18 cellular contexts compared by ENCODE assay signal in genomic region chr18:48263913-48264506, GRCh38.
DNase-seq lines count a peak whose midpoint lies in the region; FAIRE-seq and TF ChIP-seq lines count a peak whose summit lies in the region.
"Had no signal": no experiment of that assay in that cellular context is flagged by ENCODE, and none has a peak within 500 bp of the region (broad histone marks: within the 10 kb centered on the region; RNA-seq: fewer than 3 reads in every experiment).

No MANE protein-coding gene starts in this region.

- H3K79me1 ChIP-seq in mesenchymal stem cell (replicated peaks; ENCODE audit: low read length, poor library complexity, severe bottlenecking) (no peaks in the 10 kb centered on the region), H9 (ENCODE audit: insufficient read depth, low read depth, low read length, poor library complexity, severe bottlenecking) (no peaks in the 10 kb centered on the region)

- H3K9ac ChIP-seq in astrocyte (ENCODE audit: low read length) (no peak overlapping the region), mesenchymal stem cell (ENCODE audit: low read length) (peak overlapping the region; percentile 8), H9 (ENCODE audit: extremely low read depth, insufficient read length, low read length) (no peak overlapping the region)

- H3K36me3 Mint-ChIP-seq in astrocyte (ENCODE audit: low read depth, unreplicated experiment): peaks cover 3% of the 10 kb centered on the region
- H3K36me3 Mint-ChIP-seq in H9 (ENCODE audit: insufficient read depth in 1 of 3, low read depth in 3 of 3): no peaks in the 10 kb centered on the region
- H3K36me3 Mint-ChIP-seq: activated naive CD4-positive, alpha-beta T cell treated with anti-CD3 and anti-CD28 coated beads, Interleukin-2, amount 10 ng/mL, durations not matched to agents 7 days and 5 days had no signal

- H3K9me3 ChIP-seq in astrocyte (ENCODE audit: insufficient read depth, low read depth, low read length): no peaks in the 10 kb centered on the region
- no peaks in the 10 kb centered on the region for H3K9me3 ChIP-seq in mesenchymal stem cell (ENCODE audit: control insufficient read depth, low read length)
- no peaks in the 10 kb centered on the region for H3K9me3 ChIP-seq in esophagus squamous epithelium
- no peaks in the 10 kb centered on the region for H3K9me3 ChIP-seq in H9 (ENCODE audit: control insufficient read depth, low read depth, low read length)
- H3K9me3 ChIP-seq: left lung, pancreas, Peyer's patch had no signal

- H4K91ac ChIP-seq in mesenchymal stem cell (ENCODE audit: low read length) (no peak overlapping the region), H9 (ENCODE audit: insufficient read length, low read depth, low read length) (no peak overlapping the region)

- H3K27me3 Mint-ChIP-seq in astrocyte (ENCODE audit: low read depth, unreplicated experiment) (peaks cover 9% of the 10 kb centered on the region), H9 (ENCODE audit: low read depth) (no peaks in the 10 kb centered on the region)

- H3K14ac ChIP-seq in mesenchymal stem cell (ENCODE audit: low read length in 2 of 2) (no peak overlapping the region), H9 (ENCODE audit: insufficient read depth, low read length) (no peak overlapping the region)

- H3K79me2 ChIP-seq in astrocyte (ENCODE audit: insufficient read depth, low read length) (no peaks in the 10 kb centered on the region), H9 (ENCODE audit: insufficient read depth, low read length) (no peaks in the 10 kb centered on the region)

- H3K27ac ChIP-seq in astrocyte (ENCODE audit: low read depth, low read length) (no peak overlapping the region), mesenchymal stem cell (ENCODE audit: low read length, poor library complexity, severe bottlenecking) (no peak overlapping the region), esophagus squamous epithelium (no peak overlapping the region), H9 (ENCODE audit: insufficient read length, low read depth, low read length) (no peak overlapping the region)
- H3K27ac ChIP-seq: brain microvascular endothelial cell, left lung, pancreas, Peyer's patch had no signal

- FAIRE-seq in astrocyte (lab: Jason Lieb, UNC): no peak
- FAIRE-seq: pancreas had no signal

- H2BK120ac ChIP-seq in mesenchymal stem cell (ENCODE audit: low read depth, low read length) (no peak overlapping the region), H9 (ENCODE audit: low read depth, low read length, poor library complexity, severe bottlenecking) (no peak overlapping the region)

- peaks cover 5% of the 10 kb centered on the region for H3K4me1 Mint-ChIP-seq in astrocyte (ENCODE audit: low read depth, unreplicated experiment)
- H3K4me1 Mint-ChIP-seq in H9: no peaks in the 10 kb centered on the region
- H3K4me1 Mint-ChIP-seq: activated naive CD4-positive, alpha-beta T cell treated with anti-CD3 and anti-CD28 coated beads, Interleukin-2, amount 10 ng/mL, durations not matched to agents 7 days and 5 days had no signal

- no peak overlapping the region for H2BK20ac ChIP-seq in H9 (ENCODE audit: low read depth, low read length, poor library complexity, severe bottlenecking)

- H2AK5ac ChIP-seq in mesenchymal stem cell (ENCODE audit: low read length, severe bottlenecking) (no peak overlapping the region), H9 (ENCODE audit: insufficient read length, low read length) (no peak overlapping the region)

- H4K8ac ChIP-seq in mesenchymal stem cell (ENCODE audit: low read length) (no peak overlapping the region), H9 (replicated peaks; ENCODE audit: insufficient read length, low read depth, low read length) (no peak overlapping the region)

- H3K4me3 Mint-ChIP-seq in astrocyte (ENCODE audit: unreplicated experiment): no peak overlapping the region
- no peak overlapping the region for H3K4me3 Mint-ChIP-seq in H9
- H3K4me3 Mint-ChIP-seq: activated naive CD4-positive, alpha-beta T cell treated with anti-CD3 and anti-CD28 coated beads, Interleukin-2, amount 10 ng/mL, durations not matched to agents 7 days and 5 days; T-helper 1 cell treated with Interleukin-12 subunit alpha and Interleukin-12 subunit beta and Interleukin-4 antibody, amounts not matched to agents 30 μg/mL and 1 μg/mL, for 36 hours had no signal

- H3K27ac Mint-ChIP-seq in astrocyte (ENCODE audit: unreplicated experiment) (no peak overlapping the region), H9 (no peak overlapping the region)
- H3K27ac Mint-ChIP-seq: activated naive CD4-positive, alpha-beta T cell treated with anti-CD3 and anti-CD28 coated beads, Interleukin-2, amount 10 ng/mL, durations not matched to agents 7 days and 5 days; T-helper 1 cell treated with Interleukin-12 subunit alpha and Interleukin-12 subunit beta and Interleukin-4 antibody, amounts not matched to agents 30 μg/mL and 1 μg/mL, for 36 hours had no signal

- TF ChIP-seq CTCF in astrocyte (IDR thresholded peaks at IDR 0.05; ENCODE audit: insufficient read depth, low read depth, low read length) (no peak), esophagus squamous epithelium (IDR thresholded peaks at IDR 0.05) (no peak), lower leg skin (IDR thresholded peaks at IDR 0.05) (no peak), H9 (conservative IDR thresholded peaks at IDR 0.05) (no peak)

- no peak overlapping the region for H2BK15ac ChIP-seq in mesenchymal stem cell (ENCODE audit: low read depth, poor library complexity, severe bottlenecking)
- no peak overlapping the region for H2BK15ac ChIP-seq in H9 (ENCODE audit: low read depth, low read length)

- H3K18ac ChIP-seq in mesenchymal stem cell (ENCODE audit: low read depth in 1 of 2, low read length in 2 of 2) (no peak overlapping the region), H9 (ENCODE audit: insufficient read length, low read depth, low read length) (no peak overlapping the region)

- H2AFZ ChIP-seq in astrocyte (ENCODE audit: low read depth, low read length) (peak overlapping the region; percentile 24), mesenchymal stem cell (ENCODE audit: low read depth, low read length) (no peak overlapping the region), H9 (ENCODE audit: low read length) (no peak overlapping the region)

- DNase-seq in DMS79 treated with DMSO at 0.1 percent for 48 hours (lab: John Stamatoyannopoulos, UW) (peak; percentile 79), NCI-H2227 treated with DMSO at 0.1 percent for 48 hours (lab: John Stamatoyannopoulos, UW) (peak; percentile 34), astrocyte (ENCODE audit: low read depth) (peak; percentile 27), mesenchymal stem cell (no peak), esophagus squamous epithelium (lab: John Stamatoyannopoulos, UW) (no peak), lower leg skin (ENCODE audit: low spot score in 2 of 2) (no peak), H9 (no peak)
- no peak for DNase-seq in stimulated activated CD4-positive, alpha-beta T cell treated with anti-CD3 and anti-CD28 coated beads, Interleukin-2, amount 100 ng/mL, for 48 hours
- DNase-seq: activated CD4-positive, alpha-beta T cell treated with anti-CD3 and anti-CD28 coated beads for 1 hour; activated naive CD4-positive, alpha-beta T cell treated with anti-CD3 and anti-CD28 coated beads, Interleukin-2, amount 10 ng/mL, durations not matched to agents 7 days and 5 days; brain microvascular endothelial cell; KG1; left lung; NCI-H526 treated with DMSO at 0.1 percent for 48 hours; pancreas; Peyer's patch; stimulated activated naive CD8-positive, alpha-beta T cell treated with anti-CD3 and anti-CD28 coated beads, Interleukin-15, Interleukin-2, amounts not matched to agents 100 U/mL and 50 U/mL, for 24 hours had no signal

- no peak overlapping the region for H3K4me3 ChIP-seq in astrocyte (ENCODE audit: insufficient read depth, low read depth, low read length)
- no peak overlapping the region for H3K4me3 ChIP-seq in mesenchymal stem cell (ENCODE audit: insufficient read depth in 1 of 2, low read depth in 1 of 2, low read length in 2 of 2)
- H3K4me3 ChIP-seq in esophagus squamous epithelium: no peak overlapping the region
- H3K4me3 ChIP-seq in lower leg skin (ENCODE audit: low read depth, poor library complexity, severe bottlenecking): no peak overlapping the region
- H3K4me3 ChIP-seq: left lung, pancreas, Peyer's patch had no signal

- H4K20me1 ChIP-seq in astrocyte (ENCODE audit: insufficient read depth, low read length) (no peaks in the 10 kb centered on the region), H9 (ENCODE audit: control insufficient read depth, insufficient read depth, insufficient read length) (no peaks in the 10 kb centered on the region)

- peaks cover 6% of the 10 kb centered on the region for H3K4me1 ChIP-seq in astrocyte (ENCODE audit: insufficient read depth, low read length)
- H3K4me1 ChIP-seq in mesenchymal stem cell (ENCODE audit: control insufficient read depth, insufficient read depth, low read depth, low read length): no peaks in the 10 kb centered on the region
- no peaks in the 10 kb centered on the region for H3K4me1 ChIP-seq in esophagus squamous epithelium
- no peaks in the 10 kb centered on the region for H3K4me1 ChIP-seq in H9 (ENCODE audit: insufficient read depth, low read length)
- H3K4me1 ChIP-seq: left lung, pancreas, Peyer's patch had no signal

- no peak overlapping the region for H3K4ac ChIP-seq in mesenchymal stem cell (ENCODE audit: low read depth in 1 of 2, low read length in 2 of 2)
- no peak overlapping the region for H3K4ac ChIP-seq in H9 (ENCODE audit: low read depth, low read length)

- H2BK12ac ChIP-seq in mesenchymal stem cell (ENCODE audit: low read length in 2 of 2) (no peak overlapping the region), H9 (ENCODE audit: insufficient read length, low read depth, low read length) (no peak overlapping the region)

- H3K4me2 ChIP-seq in astrocyte (ENCODE audit: low read length) (peak overlapping the region; percentile 75), mesenchymal stem cell (ENCODE audit: low read length, poor library complexity, severe bottlenecking) (no peak overlapping the region), H9 (ENCODE audit: insufficient read depth, insufficient read length, low read length) (no peak overlapping the region)

- no peak overlapping the region for H3T11ph ChIP-seq in H9 (ENCODE audit: low read length)

- H2BK5ac ChIP-seq in mesenchymal stem cell (ENCODE audit: low read depth, low read length, poor library complexity, severe bottlenecking) (no peak overlapping the region), H9 (ENCODE audit: insufficient read length, low read length) (no peak overlapping the region)

- H3K23me2 ChIP-seq in H9 (ENCODE audit: insufficient read length, low read depth, low read length, poor library complexity, severe bottlenecking): no peaks in the 10 kb centered on the region

- no peak overlapping the region for H4K5ac ChIP-seq in H9 (ENCODE audit: insufficient read length, low read depth, low read length)

- intact Hi-C loops in esophagus squamous epithelium (cut with DNase I): no loop called here
- intact Hi-C loops in lower leg skin (cut with DNase I; ENCODE audit: low total_unique reads): no loop called here

- H3K27me3 ChIP-seq in astrocyte (ENCODE audit: insufficient read depth, low read length) (no peaks in the 10 kb centered on the region), mesenchymal stem cell (ENCODE audit: control insufficient read depth in 1 of 2, insufficient read depth in 1 of 2, low read length in 2 of 2) (peaks cover 0 to 21% of the 10 kb centered on the region in 2 experiments), esophagus squamous epithelium (no peaks in the 10 kb centered on the region), H9 (ENCODE audit: insufficient read depth, low read length) (no peaks in the 10 kb centered on the region)
- H3K27me3 ChIP-seq: brain microvascular endothelial cell, left lung, pancreas, Peyer's patch had no signal

- H3K9me3 Mint-ChIP-seq in astrocyte (ENCODE audit: unreplicated experiment) (peaks cover 2% of the 10 kb centered on the region), H9 (peaks cover 0 to 2% of the 10 kb centered on the region in 2 experiments; a peak in 1 of 5 replicates)
- H3K9me3 Mint-ChIP-seq: activated naive CD4-positive, alpha-beta T cell treated with anti-CD3 and anti-CD28 coated beads, Interleukin-2, amount 10 ng/mL, durations not matched to agents 7 days and 5 days; T-helper 1 cell treated with Interleukin-12 subunit alpha and Interleukin-12 subunit beta and Interleukin-4 antibody, amounts not matched to agents 30 μg/mL and 1 μg/mL, for 36 hours had no signal

- no peak overlapping the region for H3K56ac ChIP-seq in H9 (ENCODE audit: insufficient read length, low read depth, low read length)

- no peaks in the 10 kb centered on the region for H3K36me3 ChIP-seq in astrocyte (ENCODE audit: insufficient read depth, low read length)
- H3K36me3 ChIP-seq in mesenchymal stem cell (ENCODE audit: control insufficient read depth in 1 of 2, insufficient read depth in 2 of 2, low read depth in 1 of 2, low read length in 2 of 2): no peaks in the 10 kb centered on the region
- H3K36me3 ChIP-seq in esophagus squamous epithelium: peaks cover 0 to 6% (median 0%) of the 10 kb centered on the region in 3 donors
- H3K36me3 ChIP-seq: brain microvascular endothelial cell, left lung, pancreas, Peyer's patch had no signal

- H3K23ac ChIP-seq in mesenchymal stem cell (ENCODE audit: low read length in 2 of 2): no peak overlapping the region
- H3K23ac ChIP-seq in H9 (ENCODE audit: insufficient read length, low read depth, low read length): no peak overlapping the region

- WGBS in mesenchymal stem cell: 86% methylated on average over 4 of the region's 5 CpGs
- 77 to 79% methylated on average over 5 of the region's 5 CpGs for WGBS in esophagus squamous epithelium, 2 donors
- 77 to 84% methylated on average over 5 of the region's 5 CpGs for WGBS in lower leg skin, 2 donors
- WGBS in H9 (ENCODE audit: extremely low coverage, insufficient read length, low lambda C conversion rate): no CpG with 5 or more reads among the region's 5 CpGs

- TF ChIP-seq POLR2A in esophagus squamous epithelium (IDR thresholded peaks at IDR 0.05): no peak
- no peak for TF ChIP-seq POLR2A in lower leg skin (IDR thresholded peaks at IDR 0.05)

Comparison
In these comparisons a context has a peak if more than half of its experiments do, and no peak if none do; other contexts are left out.
1. DNase-seq: peak in DMS79 treated with DMSO at 0.1 percent for 48 hours (single experiment), NCI-H2227 treated with DMSO at 0.1 percent for 48 hours (single experiment) and astrocyte (single experiment); none in mesenchymal stem cell (single experiment), esophagus squamous epithelium (single experiment), lower leg skin (0 of 2), stimulated activated CD4-positive, alpha-beta T cell treated with anti-CD3 and anti-CD28 coated beads, Interleukin-2, amount 100 ng/mL, for 48 hours (0 of 2) and H9 (single experiment).